ENCODE assay signal across 1 cellular context in genomic region chr10:103451091-103451801, GRCh38.
TF ChIP-seq lines count a peak whose summit lies in the region.

No MANE protein-coding gene starts in this region.

TF ChIP-seq in HepG2, 621 proteins besides CTCF, POLR2A, EP300 and RAD21:
- TF ChIP-seq KDM5B (CRISPR knock-in tag; IDR thresholded peaks at IDR 0.05; ENCODE audit: borderline replicate concordance) (no peak), ZNF263 (CRISPR knock-in tag; IDR thresholded peaks at IDR 0.05) (peak; percentile 43; the same call in 1 of the 2 replicates), GTF2F1 (IDR thresholded peaks at IDR 0.05; ENCODE audit: low read length) (no peak)
- TF ChIP-seq, protein P1, sequence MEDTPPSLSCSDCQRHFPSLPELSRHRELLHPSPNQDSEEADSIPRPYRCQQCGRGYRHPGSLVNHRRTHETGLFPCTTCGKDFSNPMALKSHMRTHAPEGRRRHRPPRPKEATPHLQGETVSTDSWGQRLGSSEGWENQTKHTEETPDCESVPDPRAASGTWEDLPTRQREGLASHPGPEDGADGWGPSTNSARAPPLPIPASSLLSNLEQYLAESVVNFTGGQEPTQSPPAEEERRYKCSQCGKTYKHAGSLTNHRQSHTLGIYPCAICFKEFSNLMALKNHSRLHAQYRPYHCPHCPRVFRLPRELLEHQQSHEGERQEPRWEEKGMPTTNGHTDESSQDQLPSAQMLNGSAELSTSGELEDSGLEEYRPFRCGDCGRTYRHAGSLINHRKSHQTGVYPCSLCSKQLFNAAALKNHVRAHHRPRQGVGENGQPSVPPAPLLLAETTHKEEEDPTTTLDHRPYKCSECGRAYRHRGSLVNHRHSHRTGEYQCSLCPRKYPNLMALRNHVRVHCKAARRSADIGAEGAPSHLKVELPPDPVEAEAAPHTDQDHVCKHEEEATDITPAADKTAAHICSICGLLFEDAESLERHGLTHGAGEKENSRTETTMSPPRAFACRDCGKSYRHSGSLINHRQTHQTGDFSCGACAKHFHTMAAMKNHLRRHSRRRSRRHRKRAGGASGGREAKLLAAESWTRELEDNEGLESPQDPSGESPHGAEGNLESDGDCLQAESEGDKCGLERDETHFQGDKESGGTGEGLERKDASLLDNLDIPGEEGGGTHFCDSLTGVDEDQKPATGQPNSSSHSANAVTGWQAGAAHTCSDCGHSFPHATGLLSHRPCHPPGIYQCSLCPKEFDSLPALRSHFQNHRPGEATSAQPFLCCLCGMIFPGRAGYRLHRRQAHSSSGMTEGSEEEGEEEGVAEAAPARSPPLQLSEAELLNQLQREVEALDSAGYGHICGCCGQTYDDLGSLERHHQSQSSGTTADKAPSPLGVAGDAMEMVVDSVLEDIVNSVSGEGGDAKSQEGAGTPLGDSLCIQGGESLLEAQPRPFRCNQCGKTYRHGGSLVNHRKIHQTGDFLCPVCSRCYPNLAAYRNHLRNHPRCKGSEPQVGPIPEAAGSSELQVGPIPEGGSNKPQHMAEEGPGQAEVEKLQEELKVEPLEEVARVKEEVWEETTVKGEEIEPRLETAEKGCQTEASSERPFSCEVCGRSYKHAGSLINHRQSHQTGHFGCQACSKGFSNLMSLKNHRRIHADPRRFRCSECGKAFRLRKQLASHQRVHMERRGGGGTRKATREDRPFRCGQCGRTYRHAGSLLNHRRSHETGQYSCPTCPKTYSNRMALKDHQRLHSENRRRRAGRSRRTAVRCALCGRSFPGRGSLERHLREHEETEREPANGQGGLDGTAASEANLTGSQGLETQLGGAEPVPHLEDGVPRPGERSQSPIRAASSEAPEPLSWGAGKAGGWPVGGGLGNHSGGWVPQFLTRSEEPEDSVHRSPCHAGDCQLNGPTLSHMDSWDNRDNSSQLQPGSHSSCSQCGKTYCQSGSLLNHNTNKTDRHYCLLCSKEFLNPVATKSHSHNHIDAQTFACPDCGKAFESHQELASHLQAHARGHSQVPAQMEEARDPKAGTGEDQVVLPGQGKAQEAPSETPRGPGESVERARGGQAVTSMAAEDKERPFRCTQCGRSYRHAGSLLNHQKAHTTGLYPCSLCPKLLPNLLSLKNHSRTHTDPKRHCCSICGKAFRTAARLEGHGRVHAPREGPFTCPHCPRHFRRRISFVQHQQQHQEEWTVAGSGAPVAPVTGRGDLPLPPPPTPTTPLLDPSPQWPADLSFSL (CRISPR knock-in tag; IDR thresholded peaks at IDR 0.05) = no peak
